In genomic region chr11:86781546-86781945, GRCh38 we compare ENCODE assay signal across 1 cellular context.
TF ChIP-seq lines count a peak whose summit lies in the region.

No MANE protein-coding gene starts in this region.

TF ChIP-seq in GM23338, 12 proteins besides CTCF, POLR2A, EP300 and RAD21 (continued from another document):
- TF ChIP-seq ZNF462 (CRISPR knock-in tag; IDR thresholded peaks at IDR 0.05) (no peak), CREB1 (CRISPR knock-in tag; IDR thresholded peaks at IDR 0.05; ENCODE audit: low read depth) (no peak)
